ENCODE assay signal across 20 cellular contexts in genomic region chr2:175356901-175357300, GRCh38.
DNase-seq lines count a peak whose midpoint lies in the region; FAIRE-seq and TF ChIP-seq lines count a peak whose summit lies in the region.
"Had no signal": no experiment of that assay in that cellular context is flagged by ENCODE, and none has a peak within 500 bp of the region (broad histone marks: within the 10 kb centered on the region; RNA-seq: fewer than 3 reads in every experiment).

No MANE protein-coding gene starts in this region.

- no peak overlapping the region for H3K14ac ChIP-seq in H1 (ENCODE audit: insufficient read length)

- peaks cover 14% of the 10 kb centered on the region for H3K4me1 ChIP-seq in BLaER1
- no peaks in the 10 kb centered on the region for H3K4me1 ChIP-seq in H1 (replicated peaks in 1 of 4; ENCODE audit: control insufficient read depth in 3 of 4, insufficient read depth in 4 of 4, low read length in 3 of 4)
- no peaks in the 10 kb centered on the region for H3K4me1 ChIP-seq in osteoblast (ENCODE audit: insufficient read depth, low read length)
- H3K4me1 ChIP-seq: A549 had no signal

- no peak overlapping the region for H2BK20ac ChIP-seq in H1 (ENCODE audit: low read length)

- DNase-seq in cerebellar cortex (ENCODE audit: low spot score) = peak; percentile 64
- DNase-seq in H1 (ENCODE audit: low read depth in 1 of 2, low spot score in 2 of 2) = no peak
- DNase-seq in H4 (ENCODE audit: low spot score) = no peak
- no peak for DNase-seq in osteoblast (ENCODE audit: insufficient read length, low spot score, missing footprints)
- DNase-seq in Kasumi-1 (lab: John Stamatoyannopoulos, UW) = no peak
- DNase-seq: AML-193; CD4-positive, alpha-beta memory T cell; CD4-positive, CD25-positive, alpha-beta regulatory T cell; CD8-positive, alpha-beta memory T cell; COR-L47; DMS 273 treated with DMSO at 0.1 percent for 48 hours; DMS153; DMS79 treated with DMSO at 0.1 percent for 48 hours; GDM1 had no signal

- no peak overlapping the region for H3K4ac ChIP-seq in H1 (replicated peaks; ENCODE audit: insufficient read length, low read depth, low read length)

- H2AFZ ChIP-seq in H1 (ENCODE audit: low read length) = no peak overlapping the region
- no peak overlapping the region for H2AFZ ChIP-seq in osteoblast (ENCODE audit: low read length)

- H3K4me2 ChIP-seq in BLaER1 = 0 out of 2 replicates have a peak overlapping the region, but pooled peaks have one; percentile 38
- H3K4me2 ChIP-seq in H1 (ENCODE audit: insufficient read depth in 1 of 2, low read depth in 2 of 2, low read length in 2 of 2) = no peak overlapping the region
- H3K4me2 ChIP-seq in osteoblast (ENCODE audit: insufficient read depth, low read length) = no peak overlapping the region
- H3K4me2 ChIP-seq: A549 had no signal

- TF ChIP-seq RAD21 in H1 (IDR thresholded peaks at IDR 0.05 in 1 of 2, conservative IDR thresholded peaks at IDR 0.05 in 1 of 2; ENCODE audit: low read depth in 2 of 2, low read length in 2 of 2) = no peak

- no peak overlapping the region for H3K18ac ChIP-seq in H1 (ENCODE audit: extremely low read depth, low read length)

- no peaks in the 10 kb centered on the region for H3K36me3 ChIP-seq in BLaER1
- no peaks in the 10 kb centered on the region for H3K36me3 ChIP-seq in H1 (ENCODE audit: control insufficient read depth in 2 of 4, insufficient read depth in 4 of 4, low read length in 3 of 4)
- no peaks in the 10 kb centered on the region for H3K36me3 ChIP-seq in osteoblast (ENCODE audit: insufficient read depth, low read length)

- H3K79me2 ChIP-seq in H1 (ENCODE audit: control insufficient read depth in 1 of 2, insufficient read depth in 2 of 2, low read length in 2 of 2) = no peaks in the 10 kb centered on the region
- no peaks in the 10 kb centered on the region for H3K79me2 ChIP-seq in osteoblast (ENCODE audit: insufficient read depth, low read length)

- H2BK15ac ChIP-seq in H1 (ENCODE audit: low read length) = 0 out of 2 replicates have a peak overlapping the region, but pooled peaks have one; percentile 40

- WGBS in H1 (ENCODE audit: extremely low coverage in 1 of 2, insufficient coverage in 1 of 2, insufficient read length in 1 of 2, insufficient replicate concordance in 2 of 2, low coverage in 1 of 2, low lambda C conversion rate in 2 of 2, missing lambda C conversion rate in 1 of 2), 2 experiments = 82% methylated on average over 4 of the region's 4 CpGs; no CpG with 5 or more reads in 1 of the 2 experiments

- no peak overlapping the region for H3K56ac ChIP-seq in H1 (replicated peaks; ENCODE audit: insufficient read length, low read depth, low read length)

- no peaks in the 10 kb centered on the region for H3K79me1 ChIP-seq in H1 (ENCODE audit: low read depth, low read length)

- TF ChIP-seq CTCF in H1 (IDR thresholded peaks at IDR 0.05; ENCODE audit: control extremely low read depth in 1 of 3, insufficient read depth in 1 of 3, low read depth in 1 of 3, low read length in 3 of 3) = no peak
- TF ChIP-seq CTCF in osteoblast (IDR thresholded peaks at IDR 0.05; ENCODE audit: extremely low read depth, low read depth, low read length) = no peak

- no peaks in the 10 kb centered on the region for H3K23me2 ChIP-seq in H1 (ENCODE audit: low read depth, low read length)

- no peak overlapping the region for H2AK5ac ChIP-seq in H1 (ENCODE audit: low read depth, low read length)

- H3K9ac ChIP-seq in BLaER1 = no peak overlapping the region
- no peak overlapping the region for H3K9ac ChIP-seq in H1 (replicated peaks in 1 of 4; ENCODE audit: extremely low read depth in 1 of 4, low read depth in 3 of 4, low read length in 3 of 4)

- no peak overlapping the region for H2BK120ac ChIP-seq in H1 (replicated peaks; ENCODE audit: low read depth, low read length)

- POLR2A ChIA-PET in H1 (lab: Charles Lee; ENCODE audit: partially characterized antibody) = no interaction called here

- no peak for TF ChIP-seq EP300 in H1 (IDR thresholded peaks at IDR 0.05; ENCODE audit: borderline replicate concordance in 1 of 2, low read depth in 2 of 2, low read length in 2 of 2)

- CTCF ChIA-PET in H1 (lab: Charles Lee; ENCODE audit: partially characterized antibody) = no interaction called here

- no peak overlapping the region for H4K8ac ChIP-seq in H1 (ENCODE audit: extremely low read depth, insufficient read depth, low read length)

- no peak overlapping the region for H3K4me3 ChIP-seq in BLaER1
- no peak overlapping the region for H3K4me3 ChIP-seq in H1 (ENCODE audit: extremely low read depth in 1 of 4, insufficient read depth in 2 of 4, low read depth in 3 of 4, low read length in 4 of 4)
- no peak overlapping the region for H3K4me3 ChIP-seq in osteoblast (ENCODE audit: insufficient read depth, low read length)
- H3K4me3 ChIP-seq: A549, GM12878 had no signal

- H4K20me1 ChIP-seq in BLaER1 (no peaks in the 10 kb centered on the region), H1 (replicated peaks in 1 of 2; ENCODE audit: control insufficient read depth in 1 of 2, insufficient read depth in 2 of 2, low read length in 2 of 2) (no peaks in the 10 kb centered on the region), osteoblast (ENCODE audit: insufficient read depth, low read length) (no peaks in the 10 kb centered on the region)

- no peak for FAIRE-seq in H1 (lab: Jason Lieb, UNC)
- FAIRE-seq: A549, GM12878, GM12892, GM18507 had no signal

- H3K27me3 ChIP-seq in BLaER1 (no peaks in the 10 kb centered on the region), H1 (replicated peaks in 1 of 4; ENCODE audit: control insufficient read depth in 3 of 4, extremely low read depth in 1 of 4, insufficient read depth in 3 of 4, low read length in 3 of 4) (no peaks in the 10 kb centered on the region), osteoblast (ENCODE audit: insufficient read depth, low read length) (peaks cover 3% of the 10 kb centered on the region)

- H4K5ac ChIP-seq in H1 (ENCODE audit: insufficient read length, low read depth, low read length) = no peak overlapping the region

- no peak overlapping the region for H4K91ac ChIP-seq in H1 (replicated peaks; ENCODE audit: insufficient read length, low read length)

- no peak for TF ChIP-seq POLR2A in H1 (IDR thresholded peaks at IDR 0.05; ENCODE audit: control extremely low read depth in 1 of 2, low read depth in 2 of 2, low read length in 2 of 2)

- H2BK5ac ChIP-seq in H1 (ENCODE audit: low read depth, low read length) = no peak overlapping the region

- H3K9me3 ChIP-seq in BLaER1 = no peaks in the 10 kb centered on the region
- H3K9me3 ChIP-seq in H1 (ENCODE audit: insufficient read depth in 2 of 2, low read depth in 1 of 2, low read length in 1 of 2) = no peaks in the 10 kb centered on the region
- H3K9me3 ChIP-seq in osteoblast (ENCODE audit: low read depth, low read length) = no peaks in the 10 kb centered on the region
- H3K9me3 ChIP-seq: A549 had no signal

- no peak overlapping the region for H2BK12ac ChIP-seq in H1 (ENCODE audit: low read depth, low read length)

- no peak overlapping the region for H3K27ac ChIP-seq in BLaER1
- H3K27ac ChIP-seq in H1 (ENCODE audit: low read depth, low read length) = no peak overlapping the region
- no peak overlapping the region for H3K27ac ChIP-seq in osteoblast (ENCODE audit: low read depth, low read length)
- H3K27ac ChIP-seq: 22Rv1, A549 had no signal

- no peak overlapping the region for H3K23ac ChIP-seq in H1 (ENCODE audit: insufficient read length)

TF ChIP-seq in H1, 55 proteins besides CTCF, POLR2A, EP300 and RAD21 (continues in another document):
- TF ChIP-seq FOSL1 (IDR thresholded peaks at IDR 0.05; ENCODE audit: insufficient read depth, low read depth, low read length) = no peak
- TF ChIP-seq POU5F1 (IDR thresholded peaks at IDR 0.05; ENCODE audit: low read depth, low read length) = no peak
- TF ChIP-seq CBX5 (IDR thresholded peaks at IDR 0.05; ENCODE audit: low read depth, low read length) = no peak
- no peak for TF ChIP-seq PHF8 (conservative IDR thresholded peaks at IDR 0.05; ENCODE audit: low read depth, low read length)
- TF ChIP-seq CREB1 (IDR thresholded peaks at IDR 0.05) = no peak
- TF ChIP-seq, protein P1, sequence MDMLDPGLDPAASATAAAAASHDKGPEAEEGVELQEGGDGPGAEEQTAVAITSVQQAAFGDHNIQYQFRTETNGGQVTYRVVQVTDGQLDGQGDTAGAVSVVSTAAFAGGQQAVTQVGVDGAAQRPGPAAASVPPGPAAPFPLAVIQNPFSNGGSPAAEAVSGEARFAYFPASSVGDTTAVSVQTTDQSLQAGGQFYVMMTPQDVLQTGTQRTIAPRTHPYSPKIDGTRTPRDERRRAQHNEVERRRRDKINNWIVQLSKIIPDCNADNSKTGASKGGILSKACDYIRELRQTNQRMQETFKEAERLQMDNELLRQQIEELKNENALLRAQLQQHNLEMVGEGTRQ (IDR thresholded peaks at IDR 0.05; ENCODE audit: low read length) = no peak
- no peak for TF ChIP-seq CTBP2 (IDR thresholded peaks at IDR 0.05; ENCODE audit: borderline replicate concordance, insufficient read depth, insufficient read length, low read length)
- TF ChIP-seq TEAD4 (IDR thresholded peaks at IDR 0.05; ENCODE audit: low read depth, low read length) = no peak
- TF ChIP-seq NANOG (IDR thresholded peaks at IDR 0.05; ENCODE audit: insufficient read depth, low read depth, low read length, poor library complexity, severe bottlenecking) = no peak
- TF ChIP-seq, protein P2, sequence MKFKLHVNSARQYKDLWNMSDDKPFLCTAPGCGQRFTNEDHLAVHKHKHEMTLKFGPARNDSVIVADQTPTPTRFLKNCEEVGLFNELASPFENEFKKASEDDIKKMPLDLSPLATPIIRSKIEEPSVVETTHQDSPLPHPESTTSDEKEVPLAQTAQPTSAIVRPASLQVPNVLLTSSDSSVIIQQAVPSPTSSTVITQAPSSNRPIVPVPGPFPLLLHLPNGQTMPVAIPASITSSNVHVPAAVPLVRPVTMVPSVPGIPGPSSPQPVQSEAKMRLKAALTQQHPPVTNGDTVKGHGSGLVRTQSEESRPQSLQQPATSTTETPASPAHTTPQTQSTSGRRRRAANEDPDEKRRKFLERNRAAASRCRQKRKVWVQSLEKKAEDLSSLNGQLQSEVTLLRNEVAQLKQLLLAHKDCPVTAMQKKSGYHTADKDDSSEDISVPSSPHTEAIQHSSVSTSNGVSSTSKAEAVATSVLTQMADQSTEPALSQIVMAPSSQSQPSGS (IDR thresholded peaks at IDR 0.05; ENCODE audit: low read length) = no peak
- TF ChIP-seq SP1 (IDR thresholded peaks at IDR 0.05; ENCODE audit: low read depth, low read length) = no peak
- no peak for TF ChIP-seq ZNF274 (IDR thresholded peaks at IDR 0.05; ENCODE audit: borderline replicate concordance, extremely low read depth, low read length)
- no peak for TF ChIP-seq RNF2 (IDR thresholded peaks at IDR 0.05; ENCODE audit: borderline replicate concordance, low read depth, low read length, missing control alignments, poor library complexity, severe bottlenecking)
- TF ChIP-seq TAF7 (optimal IDR thresholded peaks at IDR 0.05; ENCODE audit: borderline replicate concordance, low read depth, low read length) = no peak
- TF ChIP-seq SAP30 (IDR thresholded peaks at IDR 0.05; ENCODE audit: insufficient read depth, insufficient replicate concordance, low read length) = no peak
- TF ChIP-seq JUND (IDR thresholded peaks at IDR 0.05; ENCODE audit: low read length) = no peak
- TF ChIP-seq KDM4A (IDR thresholded peaks at IDR 0.05; ENCODE audit: low read depth, low read length, severe bottlenecking) = no peak
